ENCODE assay signal across 26 cellular contexts in genomic region chr4:41532336-41532735, GRCh38. TPM values are rescaled to one million over a fixed set of nuclear protein-coding genes. Genes with fewer than 3 reads are reported as not detected.
"Had no signal": no experiment of that assay in that cellular context is flagged by ENCODE, and none has a peak within 500 bp of the region (broad histone marks: within the 10 kb centered on the region; RNA-seq: fewer than 3 reads in every experiment).

No MANE protein-coding gene starts in this region.

- H3K36me3 ChIP-seq: esophagus squamous epithelium had no signal

- H3K4me1 Mint-ChIP-seq: activated CD4-positive, alpha-beta memory T cell treated with anti-CD3 and anti-CD28 coated beads, Interleukin-2, amount 10 ng/mL, durations not matched to agents 7 days and 5 days; activated CD4-positive, alpha-beta T cell treated with anti-CD3 and anti-CD28 coated beads, Interleukin-2, amount 10 ng/mL, durations not matched to agents 7 days and 5 days; activated T-helper 17 cell treated with anti-CD3 and anti-CD28 coated beads, Interleukin-2, amount 50 U/mL, for 72 hours had no signal

- DNase-seq: activated CD4-positive, alpha-beta memory T cell treated with anti-CD3 and anti-CD28 coated beads, Interleukin-2, amount 10 ng/mL, durations not matched to agents 7 days and 5 days; activated CD4-positive, alpha-beta T cell treated with anti-CD3 and anti-CD28 coated beads for 1 hour; activated CD4-positive, alpha-beta T cell treated with anti-CD3 and anti-CD28 coated beads for 4 hours; activated CD4-positive, alpha-beta T cell treated with anti-CD3 and anti-CD28 coated beads, Interleukin-2, amount 10 ng/mL, durations not matched to agents 7 days and 5 days; activated CD4-positive, alpha-beta T cell treated with anti-CD3 and anti-CD28 coated beads, Interleukin-2, amount 50 U/mL, for 4 hours; activated CD4-positive, CD25-positive, alpha-beta regulatory T cell; activated effector memory CD4-positive, alpha-beta T cell treated with Interleukin-2 at 50 U/mL for 16 hours; activated gamma-delta T cell treated with Interleukin-2 at 50 U/mL for 16 hours; activated naive CD4-positive, alpha-beta T cell treated with anti-CD3 and anti-CD28 coated beads, Interleukin-2, amount 50 U/mL, for 16 hours; activated naive CD4-positive, alpha-beta T cell treated with Interleukin-2 at 50 U/mL for 16 hours; activated T-cell treated with anti-CD3 and anti-CD28 coated beads, Interleukin-2, amount 50 U/mL, for 4 hours; amniotic stem cell; body of pancreas; cortex of kidney; effector CD8-positive, alpha-beta T cell; esophagus squamous epithelium; foreskin melanocyte; head of caudate nucleus; T-helper 2 cell had no signal

- H3K27me3 ChIP-seq: body of pancreas, esophagus squamous epithelium had no signal

- ATAC-seq: activated T-cell treated with anti-CD3 and anti-CD28 coated beads, Interleukin-2, amount 50 U/mL, for 4 hours; activated T-helper 17 cell treated with anti-CD3 and anti-CD28 coated beads, Interleukin-2, amount 50 U/mL, for 72 hours; body of pancreas had no signal

- H3K4me3 Mint-ChIP-seq: activated CD4-positive, alpha-beta memory T cell treated with anti-CD3 and anti-CD28 coated beads, Interleukin-2, amount 10 ng/mL, durations not matched to agents 7 days and 5 days; activated CD4-positive, alpha-beta T cell treated with anti-CD3 and anti-CD28 coated beads, Interleukin-2, amount 10 ng/mL, durations not matched to agents 7 days and 5 days; activated naive CD8-positive, alpha-beta T cell; activated T-cell treated with anti-CD3 and anti-CD28 coated beads, Interleukin-2, amount 50 U/mL, for 4 hours; activated T-helper 17 cell treated with anti-CD3 and anti-CD28 coated beads, Interleukin-2, amount 50 U/mL, for 72 hours had no signal

- FAIRE-seq: colon, endometrium, endothelial cell of umbilical vein had no signal

- H3K27me3 Mint-ChIP-seq: activated CD4-positive, alpha-beta memory T cell treated with anti-CD3 and anti-CD28 coated beads, Interleukin-2, amount 10 ng/mL, durations not matched to agents 7 days and 5 days; activated T-helper 17 cell treated with anti-CD3 and anti-CD28 coated beads, Interleukin-2, amount 50 U/mL, for 72 hours had no signal

- H3K27ac ChIP-seq: body of pancreas, epithelial cell of prostate, esophagus squamous epithelium had no signal

- H3K4me3 ChIP-seq: body of pancreas, esophagus squamous epithelium had no signal

- H3K36me3 Mint-ChIP-seq: activated naive CD8-positive, alpha-beta T cell had no signal

- H3K27ac Mint-ChIP-seq: activated CD4-positive, alpha-beta memory T cell treated with anti-CD3 and anti-CD28 coated beads, Interleukin-2, amount 10 ng/mL, durations not matched to agents 7 days and 5 days; activated CD4-positive, alpha-beta T cell treated with anti-CD3 and anti-CD28 coated beads, Interleukin-2, amount 10 ng/mL, durations not matched to agents 7 days and 5 days; activated naive CD8-positive, alpha-beta T cell; activated T-helper 17 cell treated with anti-CD3 and anti-CD28 coated beads, Interleukin-2, amount 50 U/mL, for 72 hours had no signal

- H3K9me3 Mint-ChIP-seq: activated CD4-positive, alpha-beta memory T cell treated with anti-CD3 and anti-CD28 coated beads, Interleukin-2, amount 10 ng/mL, durations not matched to agents 7 days and 5 days; activated CD4-positive, alpha-beta T cell treated with anti-CD3 and anti-CD28 coated beads, Interleukin-2, amount 10 ng/mL, durations not matched to agents 7 days and 5 days; activated T-cell treated with anti-CD3 and anti-CD28 coated beads, Interleukin-2, amount 50 U/mL, for 4 hours; activated T-helper 17 cell treated with anti-CD3 and anti-CD28 coated beads, Interleukin-2, amount 50 U/mL, for 72 hours had no signal

- H3K9me3 ChIP-seq: body of pancreas, esophagus squamous epithelium had no signal

RNA-seq across cellular contexts. Expression of gene LIMCH1, which starts 5.6 kb away (rescaled TPM):
- total RNA-seq: activated CD4-positive, alpha-beta memory T cell treated with anti-CD3 and anti-CD28 coated beads, Interleukin-2, amount 10 ng/mL, durations not matched to agents 7 days and 5 days; activated CD4-positive, alpha-beta T cell treated with anti-CD3 and anti-CD28 coated beads, Interleukin-2, amount 10 ng/mL, durations not matched to agents 7 days and 5 days; activated T-helper 17 cell treated with anti-CD3 and anti-CD28 coated beads, Interleukin-2, amount 50 U/mL, for 72 hours; T-helper 1 cell treated with Interleukin-12 subunit alpha and Interleukin-12 subunit beta and Interleukin-4 antibody, amounts not matched to agents 30 ng/mL and 1 ng/mL, for 36 hours had no signal
